ENCODE assay signal across 26 cellular contexts in genomic region chrX:9668537-9668936, GRCh38.
DNase-seq lines count a peak whose midpoint lies in the region; ATAC-seq and TF ChIP-seq lines count a peak whose summit lies in the region.
"Had no signal": no experiment of that assay in that cellular context is flagged by ENCODE, and none has a peak within 500 bp of the region (broad histone marks: within the 10 kb centered on the region; RNA-seq: fewer than 3 reads in every experiment).

No MANE protein-coding gene starts in this region.

- no peak for ATAC-seq in activated T-cell treated with anti-CD3 and anti-CD28 coated beads, Interleukin-2, amount 50 U/mL, for 4 hours
- no peak for ATAC-seq in activated T-helper 17 cell treated with anti-CD3 and anti-CD28 coated beads, Interleukin-2, amount 50 U/mL, for 72 hours (replicated peaks)
- ATAC-seq: activated T-cell treated with anti-CD3 and anti-CD28 coated beads, Interleukin-2, amount 50 U/mL, for 72 hours had no signal

- TF ChIP-seq CTCF in fibroblast of lung (conservative IDR thresholded peaks at IDR 0.05 in 1 of 2, IDR thresholded peaks at IDR 0.05 in 1 of 2; ENCODE audit: low read depth in 1 of 2, low read length in 2 of 2) (no peak), smooth muscle cell (IDR thresholded peaks at IDR 0.05; ENCODE audit: borderline replicate concordance, insufficient read depth, poor library complexity, severe bottlenecking) (no peak)

- H3K36me3 ChIP-seq in fibroblast of lung (ENCODE audit: control insufficient read depth, insufficient read depth, low read length), result no peaks in the 10 kb centered on the region
- no peaks in the 10 kb centered on the region for H3K36me3 ChIP-seq in smooth muscle cell (ENCODE audit: low read depth)
- H3K36me3 ChIP-seq: prostate gland, WERI-Rb-1 had no signal

- H3K4me3 Mint-ChIP-seq in activated T-cell treated with anti-CD3 and anti-CD28 coated beads, Interleukin-2, amount 50 U/mL, for 4 hours, result no peak overlapping the region
- no peak overlapping the region for H3K4me3 Mint-ChIP-seq in activated T-helper 17 cell treated with anti-CD3 and anti-CD28 coated beads, Interleukin-2, amount 50 U/mL, for 72 hours
- H3K4me3 Mint-ChIP-seq: activated CD4-positive, alpha-beta T cell treated with anti-CD3 and anti-CD28 coated beads, Interleukin-2, amount 10 ng/mL, durations not matched to agents 7 days and 5 days; activated T-cell treated with anti-CD3 and anti-CD28 coated beads, Interleukin-2, amount 50 U/mL, for 72 hours; type B pancreatic cell had no signal

- 20% methylated on average over 3 of the region's 3 CpGs for WGBS in smooth muscle cell (ENCODE audit: low lambda C conversion rate)

- peaks cover 8% of the 10 kb centered on the region for H3K36me3 Mint-ChIP-seq in activated T-cell treated with anti-CD3 and anti-CD28 coated beads, Interleukin-2, amount 50 U/mL, for 4 hours (ENCODE audit: insufficient read depth)
- peaks cover 18% of the 10 kb centered on the region for H3K36me3 Mint-ChIP-seq in activated T-helper 17 cell treated with anti-CD3 and anti-CD28 coated beads, Interleukin-2, amount 50 U/mL, for 72 hours (ENCODE audit: low read depth)

- no peaks in the 10 kb centered on the region for H3K79me2 ChIP-seq in fibroblast of lung (ENCODE audit: control insufficient read depth, insufficient read depth, low read length)
- H3K79me2 ChIP-seq in smooth muscle cell (ENCODE audit: low read depth), result no peaks in the 10 kb centered on the region

- H3K4me1 ChIP-seq in fibroblast of lung (ENCODE audit: control insufficient read depth, extremely low read depth, insufficient read depth, low read length), result no peaks in the 10 kb centered on the region
- H3K4me1 ChIP-seq in smooth muscle cell (ENCODE audit: low read depth), result no peaks in the 10 kb centered on the region
- H3K4me1 ChIP-seq: prostate gland had no signal

- no peaks in the 10 kb centered on the region for H3K9me3 ChIP-seq in fibroblast of lung (ENCODE audit: control insufficient read depth, insufficient read depth, low read depth, low read length)
- H3K9me3 ChIP-seq in smooth muscle cell (replicated peaks; ENCODE audit: low read depth), result no peaks in the 10 kb centered on the region
- H3K9me3 ChIP-seq: prostate gland had no signal

- H4K20me1 ChIP-seq in fibroblast of lung (ENCODE audit: control insufficient read depth, extremely low read depth, insufficient read depth, low read length), result no peaks in the 10 kb centered on the region
- H4K20me1 ChIP-seq in smooth muscle cell (ENCODE audit: low read depth), result no peaks in the 10 kb centered on the region

- H3K27ac ChIP-seq in fibroblast of lung (ENCODE audit: insufficient read depth, low read length) (no peak overlapping the region), smooth muscle cell (ENCODE audit: low read depth) (peak overlapping the region; percentile 9)
- H3K27ac ChIP-seq: HL-60, prostate gland, skin epidermis, WERI-Rb-1 had no signal

- H3K27ac Mint-ChIP-seq in activated T-helper 17 cell treated with anti-CD3 and anti-CD28 coated beads, Interleukin-2, amount 50 U/mL, for 72 hours, result no peak overlapping the region
- H3K27ac Mint-ChIP-seq: activated CD4-positive, alpha-beta T cell treated with anti-CD3 and anti-CD28 coated beads, Interleukin-2, amount 10 ng/mL, durations not matched to agents 7 days and 5 days; activated T-cell treated with anti-CD3 and anti-CD28 coated beads, Interleukin-2, amount 50 U/mL, for 72 hours; type B pancreatic cell had no signal

- no peaks in the 10 kb centered on the region for H3K27me3 ChIP-seq in fibroblast of lung (ENCODE audit: control insufficient read depth, insufficient read depth, low read length)
- no peaks in the 10 kb centered on the region for H3K27me3 ChIP-seq in smooth muscle cell (ENCODE audit: low read depth)

- no peaks in the 10 kb centered on the region for H3F3A ChIP-seq in smooth muscle cell (ENCODE audit: low read depth)

- H2AFZ ChIP-seq in fibroblast of lung (ENCODE audit: low read length) (no peak overlapping the region), smooth muscle cell (ENCODE audit: low read depth) (no peak overlapping the region)

- H3K4me3 ChIP-seq in fibroblast of lung (replicated peaks in 1 of 4; ENCODE audit: control extremely low read depth in 1 of 4, insufficient read depth in 1 of 4, low read depth in 3 of 4, low read length in 4 of 4) (no peak overlapping the region), smooth muscle cell (no peak overlapping the region)
- H3K4me3 ChIP-seq: lung, prostate gland, skin epidermis had no signal

- peaks cover 4% of the 10 kb centered on the region for H3K4me1 Mint-ChIP-seq in activated T-cell treated with anti-CD3 and anti-CD28 coated beads, Interleukin-2, amount 50 U/mL, for 4 hours (ENCODE audit: low read depth)
- H3K4me1 Mint-ChIP-seq in activated T-helper 17 cell treated with anti-CD3 and anti-CD28 coated beads, Interleukin-2, amount 50 U/mL, for 72 hours, result no peaks in the 10 kb centered on the region

- H3K27me3 Mint-ChIP-seq in activated T-cell treated with anti-CD3 and anti-CD28 coated beads, Interleukin-2, amount 50 U/mL, for 4 hours (ENCODE audit: low read depth), result no peaks in the 10 kb centered on the region
- H3K27me3 Mint-ChIP-seq in activated T-helper 17 cell treated with anti-CD3 and anti-CD28 coated beads, Interleukin-2, amount 50 U/mL, for 72 hours, result no peaks in the 10 kb centered on the region
- H3K27me3 Mint-ChIP-seq: activated CD4-positive, alpha-beta T cell treated with anti-CD3 and anti-CD28 coated beads, Interleukin-2, amount 10 ng/mL, durations not matched to agents 7 days and 5 days; type B pancreatic cell had no signal

- no peaks in the 10 kb centered on the region for H3K9me3 Mint-ChIP-seq in activated T-cell treated with anti-CD3 and anti-CD28 coated beads, Interleukin-2, amount 50 U/mL, for 4 hours
- H3K9me3 Mint-ChIP-seq in activated T-helper 17 cell treated with anti-CD3 and anti-CD28 coated beads, Interleukin-2, amount 50 U/mL, for 72 hours, result no peaks in the 10 kb centered on the region
- H3K9me3 Mint-ChIP-seq: activated CD4-positive, alpha-beta T cell treated with anti-CD3 and anti-CD28 coated beads, Interleukin-2, amount 10 ng/mL, durations not matched to agents 7 days and 5 days; activated T-cell treated with anti-CD3 and anti-CD28 coated beads, Interleukin-2, amount 50 U/mL, for 72 hours; type B pancreatic cell had no signal

- DNase-seq in H4 (ENCODE audit: low spot score) (peak; percentile 43), amniotic epithelial cell (ENCODE audit: low read depth) (peak; percentile 31), fibroblast of lung (ENCODE audit: low read depth in 2 of 2) (peak; percentile 43 to 91), smooth muscle cell (lab: John Stamatoyannopoulos, UW; ENCODE audit: unreplicated experiment) (no peak), SW 1271 (lab: John Stamatoyannopoulos, UW) (no peak)
- DNase-seq in activated T-cell treated with anti-CD3 and anti-CD28 coated beads, Interleukin-2, amount 50 U/mL, for 4 hours, result no peak
- DNase-seq: activated CD4-positive, alpha-beta T cell treated with anti-CD3 and anti-CD28 coated beads, Interleukin-2, amount 10 ng/mL, durations not matched to agents 7 days and 5 days; activated naive CD4-positive, alpha-beta T cell treated with anti-CD3 and anti-CD28 coated beads, Interleukin-2, amount 50 U/mL, for 16 hours; activated T-cell treated with anti-CD3 and anti-CD28 coated beads, Interleukin-2, amount 50 U/mL, for 72 hours; anterior cingulate cortex; effector memory CD4-positive, alpha-beta T cell; erythroblast; H7; kidney glomerular epithelial cell; NCI-H1092 treated with DMSO at 0.1 percent for 48 hours; NCI-H2029; NCI-H226; stimulated activated CD4-positive, alpha-beta T cell treated with anti-CD3 and anti-CD28 coated beads, Interleukin-1b, Interleukin-23, amount 100 ng/mL, for 48 hours; T-helper 9 cell; WERI-Rb-1 had no signal

- H3K9ac ChIP-seq in fibroblast of lung (ENCODE audit: insufficient read depth, low read length), result no peak overlapping the region
- no peak overlapping the region for H3K9ac ChIP-seq in smooth muscle cell (ENCODE audit: low read depth)

- H3K4me2 ChIP-seq in fibroblast of lung (ENCODE audit: extremely low read depth, insufficient read depth, low read length) (peak overlapping the region; percentile 13), smooth muscle cell (peak overlapping the region; percentile 8)

Comparison
In these comparisons a context has a peak if more than half of its experiments do, and no peak if none do; other contexts are left out.
1. DNase-seq: peak in H4 (single experiment), amniotic epithelial cell (single experiment) and fibroblast of lung (2 of 2); none in smooth muscle cell (single experiment), activated T-cell treated with anti-CD3 and anti-CD28 coated beads, Interleukin-2, amount 50 U/mL, for 4 hours (single experiment) and SW 1271 (0 of 2).